17 cellular contexts compared by ENCODE assay signal in the genomic region with DNA sequence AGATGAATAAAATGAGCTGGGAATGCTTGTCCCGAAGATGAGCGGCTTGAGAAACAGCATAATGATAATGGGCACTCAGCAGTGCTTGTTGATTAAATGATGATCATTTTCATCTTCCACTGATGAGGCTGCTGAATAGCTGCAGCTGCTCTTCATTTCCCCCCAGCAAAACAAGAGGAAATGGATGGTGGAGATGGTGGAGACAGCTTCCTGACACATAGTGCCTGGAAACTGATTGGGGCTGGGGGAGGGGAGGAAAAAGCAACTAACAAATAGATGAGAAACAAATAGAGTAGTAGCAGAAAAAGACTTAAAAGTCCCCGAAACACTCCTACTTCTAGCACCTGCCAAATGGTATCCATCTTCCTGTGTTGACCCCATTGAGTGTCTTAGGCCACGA. TPM values are rescaled to one million over a fixed set of nuclear protein-coding genes. Genes with fewer than 3 reads are reported as not detected.
DNase-seq lines count a peak whose midpoint lies in the region; TF ChIP-seq lines count a peak whose summit lies in the region.
"Had no signal": no experiment of that assay in that cellular context is flagged by ENCODE, and none has a peak within 500 bp of the region (broad histone marks: within the 10 kb centered on the region; RNA-seq: fewer than 3 reads in every experiment).

No MANE protein-coding gene starts in this region.

- H3K36me3 ChIP-seq in A673 (ENCODE audit: insufficient read depth, low read length, poor library complexity, severe bottlenecking), result no peaks in the 10 kb centered on the region
- peaks cover 0 to 86% (median 0%) of the 10 kb centered on the region in 11 experiments; a peak in 4 of 22 replicates for H3K36me3 ChIP-seq in BLaER1 treated with 17β-estradiol and CSF1 and Interleukin-3, amounts not matched to agents 10 nM and 100 nM
- no peaks in the 10 kb centered on the region for H3K36me3 ChIP-seq in Loucy (ENCODE audit: insufficient read depth, low read length)
- H3K36me3 ChIP-seq in Peyer's patch, result no peaks in the 10 kb centered on the region
- H3K36me3 ChIP-seq: SJCRH30 had no signal

- H3K79me2 ChIP-seq in Loucy (ENCODE audit: insufficient read depth, low read length), result no peaks in the 10 kb centered on the region

- peak overlapping the region; percentile 67 to 90 (median 81) for H3K4me2 ChIP-seq in BLaER1 treated with 17β-estradiol and CSF1 and Interleukin-3, amounts not matched to agents 10 nM and 100 nM
- peak overlapping the region; percentile 61 for H3K4me2 ChIP-seq in Loucy (ENCODE audit: low read depth, low read length, poor library complexity, severe bottlenecking)

- H3F3A ChIP-seq in Loucy (ENCODE audit: low read depth), result no peaks in the 10 kb centered on the region

- H2AFZ ChIP-seq in Loucy (ENCODE audit: low read length), result no peak overlapping the region; the same call in 1 of the 2 replicates

- DNase-seq in A673 (ENCODE audit: low spot score) (peak; percentile 66), UCSD-AML1 (lab: John Stamatoyannopoulos, UW; ENCODE audit: unreplicated experiment) (peak; percentile 25), LoVo (ENCODE audit: low spot score) (no peak), Peyer's patch (no peak), COR-L47 (lab: John Stamatoyannopoulos, UW) (no peak)
- DNase-seq: GOT3, MM.1S, NCI-H1436, NCI-H446 treated with DMSO at 0.1 percent for 48 hours, RPMI8226, SJCRH30, SW 1271 had no signal

- no peaks in the 10 kb centered on the region for H3K27me3 ChIP-seq in A673 (replicated peaks; ENCODE audit: insufficient read depth, low read depth, low read length, poor library complexity)
- no peaks in the 10 kb centered on the region for H3K27me3 ChIP-seq in BLaER1 treated with 17β-estradiol and CSF1 and Interleukin-3, amounts not matched to agents 10 nM and 100 nM
- no peaks in the 10 kb centered on the region for H3K27me3 ChIP-seq in Loucy (ENCODE audit: insufficient read depth, low read length, poor library complexity, severe bottlenecking)
- H3K27me3 ChIP-seq in Peyer's patch, result no peaks in the 10 kb centered on the region

- POLR2A ChIA-PET in A673 (lab: Charles Lee; ENCODE audit: low non-redundant PET), result no interaction called here

- TF ChIP-seq POLR2A in Peyer's patch (IDR thresholded peaks at IDR 0.05), result no peak

- H3K4me1 ChIP-seq in A673 (ENCODE audit: insufficient read depth, low read length, poor library complexity, severe bottlenecking) (peaks cover 45% of the 10 kb centered on the region), Loucy (ENCODE audit: insufficient read depth, low read length, poor library complexity, severe bottlenecking) (peaks cover 20% of the 10 kb centered on the region), Peyer's patch (no peaks in the 10 kb centered on the region)
- peaks cover 62 to 87% (median 79%) of the 10 kb centered on the region in 10 experiments for H3K4me1 ChIP-seq in BLaER1 treated with 17β-estradiol and CSF1 and Interleukin-3, amounts not matched to agents 10 nM and 100 nM
- H3K4me1 ChIP-seq: SJCRH30 had no signal

- CTCF ChIA-PET in A673 (lab: Charles Lee), result interaction anchor here (0.7 kb wide), 1 partner anchor 234 kb away, joined by 3 read pairs; no protein-coding TSS in a partner anchor

- no peaks in the 10 kb centered on the region for H3K9me2 ChIP-seq in Loucy (replicated peaks; ENCODE audit: low read depth, low read length)

- intact Hi-C loops in A673 (cut with micrococcal nuclease; ENCODE audit: unreplicated experiment), result no loop called here

- H3K9me3 ChIP-seq in A673 (ENCODE audit: low read depth, low read length, poor library complexity, severe bottlenecking) (no peaks in the 10 kb centered on the region), Loucy (ENCODE audit: insufficient read depth, low read depth, low read length) (no peaks in the 10 kb centered on the region), Peyer's patch (no peaks in the 10 kb centered on the region)
- peaks cover 0 to 7% (median 2%) of the 10 kb centered on the region in 11 experiments; a peak in 6 of 22 replicates for H3K9me3 ChIP-seq in BLaER1 treated with 17β-estradiol and CSF1 and Interleukin-3, amounts not matched to agents 10 nM and 100 nM (replicated peaks in 1 of 11)
- H3K9me3 ChIP-seq: SJCRH30 had no signal

- no peak overlapping the region for H3K27ac ChIP-seq in A673 (ENCODE audit: low read depth, low read length, poor library complexity, severe bottlenecking)
- H3K27ac ChIP-seq in BLaER1 treated with 17β-estradiol and CSF1 and Interleukin-3, amounts not matched to agents 10 nM and 100 nM, result peak overlapping the region; percentile 22 to 87 (median 70); a peak in 19 of 22 replicates
- no peak overlapping the region for H3K27ac ChIP-seq in Peyer's patch
- H3K27ac ChIP-seq: HL-60, SJCRH30 had no signal

- peak overlapping the region in 7 of 11 experiments; percentile 7 to 66 (median 50); a peak in 12 of 22 replicates for H3K9ac ChIP-seq in BLaER1 treated with 17β-estradiol and CSF1 and Interleukin-3, amounts not matched to agents 10 nM and 100 nM
- H3K9ac ChIP-seq in Loucy (ENCODE audit: low read depth, low read length, poor library complexity, severe bottlenecking), result no peak overlapping the region

- no TSS peak for BruUV-seq in A673 (replicated peaks; lab: Mats Ljungman, UMichigan)

- H3K4me3 ChIP-seq in A673 (ENCODE audit: low read depth, low read length, poor library complexity, severe bottlenecking) (no peak overlapping the region), Loucy (ENCODE audit: low read length, poor library complexity, severe bottlenecking) (peak overlapping the region; percentile 29), Peyer's patch (no peak overlapping the region)
- peak overlapping the region in 6 of 10 experiments; percentile 1 to 23 (median 9); a peak in 6 of 20 replicates for H3K4me3 ChIP-seq in BLaER1 treated with 17β-estradiol and CSF1 and Interleukin-3, amounts not matched to agents 10 nM and 100 nM
- H3K4me3 ChIP-seq: K562, SJCRH30 had no signal

- H4K20me1 ChIP-seq in BLaER1 treated with 17β-estradiol and CSF1 and Interleukin-3, amounts not matched to agents 10 nM and 100 nM, result peaks cover 0 to 54% (median 0%) of the 10 kb centered on the region in 11 experiments; a peak in 3 of 22 replicates
- H4K20me1 ChIP-seq in Loucy (ENCODE audit: insufficient read depth, low read length, poor library complexity, severe bottlenecking), result no peaks in the 10 kb centered on the region

- TF ChIP-seq CTCF in A673 (conservative IDR thresholded peaks at IDR 0.05; ENCODE audit: low read depth, low read length), result no peak
- TF ChIP-seq CTCF in Loucy (conservative IDR thresholded peaks at IDR 0.05; ENCODE audit: low read length), result no peak
- no peak for TF ChIP-seq CTCF in Peyer's patch (IDR thresholded peaks at IDR 0.05)

RNA-seq across cellular contexts. Expression of gene MRC1, which starts 41.4 kb away (rescaled TPM):
- 0.15 and 0.17 TPM in 2 replicates for total RNA-seq in A673 (2021)
- total RNA-seq in Peyer's patch, result 10 to 100 TPM in 2 of 4 donors, 1 to 10 TPM in 2; 8.1 to 22.0 (median 11.1) TPM
- total RNA-seq: OCI-LY7, SJCRH30 had no signal

Comparison
In these comparisons a context has a peak if more than half of its experiments do, and no peak if none do; other contexts are left out.
1. DNase-seq: peak in A673 (single experiment) and UCSD-AML1 (single experiment); none in LoVo (single experiment), Peyer's patch (0 of 3) and COR-L47 (single experiment).
2. H3K27ac ChIP-seq: peak in BLaER1 treated with 17β-estradiol and CSF1 and Interleukin-3, amounts not matched to agents 10 nM and 100 nM (11 of 11); none in A673 (single experiment) and Peyer's patch (0 of 4).
3. H3K4me3 ChIP-seq: peak in BLaER1 treated with 17β-estradiol and CSF1 and Interleukin-3, amounts not matched to agents 10 nM and 100 nM (6 of 10) and Loucy (single experiment); none in A673 (single experiment) and Peyer's patch (0 of 4).